ENCODE assay signal across 1 cellular context in genomic region chr20:45971675-45972499, GRCh38.
A peak's percentile ranks its signal among the peaks of the same experiment; 100 is the strongest.
TF ChIP-seq lines count a peak whose summit lies in the region.

A gene with protein sequence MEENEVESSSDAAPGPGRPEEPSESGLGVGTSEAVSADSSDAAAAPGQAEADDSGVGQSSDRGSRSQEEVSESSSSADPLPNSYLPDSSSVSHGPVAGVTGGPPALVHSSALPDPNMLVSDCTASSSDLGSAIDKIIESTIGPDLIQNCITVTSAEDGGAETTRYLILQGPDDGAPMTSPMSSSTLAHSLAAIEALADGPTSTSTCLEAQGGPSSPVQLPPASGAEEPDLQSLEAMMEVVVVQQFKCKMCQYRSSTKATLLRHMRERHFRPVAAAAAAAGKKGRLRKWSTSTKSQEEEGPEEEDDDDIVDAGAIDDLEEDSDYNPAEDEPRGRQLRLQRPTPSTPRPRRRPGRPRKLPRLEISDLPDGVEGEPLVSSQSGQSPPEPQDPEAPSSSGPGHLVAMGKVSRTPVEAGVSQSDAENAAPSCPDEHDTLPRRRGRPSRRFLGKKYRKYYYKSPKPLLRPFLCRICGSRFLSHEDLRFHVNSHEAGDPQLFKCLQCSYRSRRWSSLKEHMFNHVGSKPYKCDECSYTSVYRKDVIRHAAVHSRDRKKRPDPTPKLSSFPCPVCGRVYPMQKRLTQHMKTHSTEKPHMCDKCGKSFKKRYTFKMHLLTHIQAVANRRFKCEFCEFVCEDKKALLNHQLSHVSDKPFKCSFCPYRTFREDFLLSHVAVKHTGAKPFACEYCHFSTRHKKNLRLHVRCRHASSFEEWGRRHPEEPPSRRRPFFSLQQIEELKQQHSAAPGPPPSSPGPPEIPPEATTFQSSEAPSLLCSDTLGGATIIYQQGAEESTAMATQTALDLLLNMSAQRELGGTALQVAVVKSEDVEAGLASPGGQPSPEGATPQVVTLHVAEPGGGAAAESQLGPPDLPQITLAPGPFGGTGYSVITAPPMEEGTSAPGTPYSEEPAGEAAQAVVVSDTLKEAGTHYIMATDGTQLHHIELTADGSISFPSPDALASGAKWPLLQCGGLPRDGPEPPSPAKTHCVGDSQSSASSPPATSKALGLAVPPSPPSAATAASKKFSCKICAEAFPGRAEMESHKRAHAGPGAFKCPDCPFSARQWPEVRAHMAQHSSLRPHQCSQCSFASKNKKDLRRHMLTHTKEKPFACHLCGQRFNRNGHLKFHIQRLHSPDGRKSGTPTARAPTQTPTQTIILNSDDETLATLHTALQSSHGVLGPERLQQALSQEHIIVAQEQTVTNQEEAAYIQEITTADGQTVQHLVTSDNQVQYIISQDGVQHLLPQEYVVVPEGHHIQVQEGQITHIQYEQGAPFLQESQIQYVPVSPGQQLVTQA (N-terminal part only) (minus strand): TSS chr20:45972203. CDS start chr20:45971410, 793 bp downstream.

TF ChIP-seq in HepG2, 621 proteins besides CTCF, POLR2A, EP300 and RAD21 (continued from another document and continues in another):
- TF ChIP-seq, protein P1, sequence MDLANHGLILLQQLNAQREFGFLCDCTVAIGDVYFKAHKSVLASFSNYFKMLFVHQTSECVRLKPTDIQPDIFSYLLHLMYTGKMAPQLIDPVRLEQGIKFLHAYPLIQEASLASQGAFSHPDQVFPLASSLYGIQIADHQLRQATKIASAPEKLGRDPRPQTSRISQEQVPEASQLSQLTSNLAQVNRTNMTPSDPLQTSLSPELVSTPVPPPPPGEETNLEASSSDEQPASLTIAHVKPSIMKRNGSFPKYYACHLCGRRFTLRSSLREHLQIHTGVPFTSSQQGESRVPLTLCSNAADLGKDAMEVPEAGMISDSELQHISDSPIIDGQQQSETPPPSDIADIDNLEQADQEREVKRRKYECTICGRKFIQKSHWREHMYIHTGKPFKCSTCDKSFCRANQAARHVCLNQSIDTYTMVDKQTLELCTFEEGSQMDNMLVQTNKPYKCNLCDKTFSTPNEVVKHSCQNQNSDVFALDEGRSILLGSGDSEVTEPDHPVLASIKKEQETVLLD (CRISPR knock-in tag; IDR thresholded peaks at IDR 0.05; ENCODE audit: low read depth): peak; percentile 93
- TF ChIP-seq KLF16 (CRISPR knock-in tag; IDR thresholded peaks at IDR 0.05): peak in 1 of 2 experiments; percentile 97
- TF ChIP-seq ATF7 (IDR thresholded peaks at IDR 0.05): peak; percentile 100
- peak; percentile 100 for TF ChIP-seq ATF7 (CRISPR knock-in tag; IDR thresholded peaks at IDR 0.05)
- TF ChIP-seq KDM3A (CRISPR knock-in tag; IDR thresholded peaks at IDR 0.05; ENCODE audit: low read depth): peak; percentile 94
- TF ChIP-seq ZNF614 (CRISPR knock-in tag; IDR thresholded peaks at IDR 0.05; ENCODE audit: borderline replicate concordance): peak; percentile 85
- peak; percentile 62; the same call in 1 of the 2 replicates for TF ChIP-seq HNRNPL (IDR thresholded peaks at IDR 0.05; ENCODE audit: low read depth, low read length)
- no peak for TF ChIP-seq ZFYVE20 (CRISPR knock-in tag; IDR thresholded peaks at IDR 0.05; ENCODE audit: borderline replicate concordance, low read depth)
- peak; percentile 92; the same call in 1 of the 2 replicates for TF ChIP-seq ATAD3A (CRISPR knock-in tag; IDR thresholded peaks at IDR 0.05)
- no peak for TF ChIP-seq NFE2L2 (IDR thresholded peaks at IDR 0.05; ENCODE audit: low read length)
- TF ChIP-seq ZNF749 (CRISPR knock-in tag; IDR thresholded peaks at IDR 0.05; ENCODE audit: borderline replicate concordance): peak; percentile 93
- no peak; the same call in none of the 2 replicates for TF ChIP-seq HBP1 (CRISPR knock-in tag; IDR thresholded peaks at IDR 0.05; ENCODE audit: low read depth)
- TF ChIP-seq ZNF75D (CRISPR knock-in tag; IDR thresholded peaks at IDR 0.05; ENCODE audit: borderline replicate concordance): peak; percentile 70; the same call in 1 of the 2 replicates
- no peak for TF ChIP-seq NCOA5 (CRISPR knock-in tag; IDR thresholded peaks at IDR 0.05)
- TF ChIP-seq MIXL1 (CRISPR knock-in tag; IDR thresholded peaks at IDR 0.05): no peak
- peak; percentile 51 for TF ChIP-seq RXRA (CRISPR knock-in tag; IDR thresholded peaks at IDR 0.05)
- TF ChIP-seq ZNF570 (CRISPR knock-in tag; IDR thresholded peaks at IDR 0.05; ENCODE audit: borderline replicate concordance): no peak
- peak; percentile 91 for TF ChIP-seq ZNF589 (CRISPR knock-in tag; conservative IDR thresholded peaks at IDR 0.05)
- TF ChIP-seq, protein P2, sequence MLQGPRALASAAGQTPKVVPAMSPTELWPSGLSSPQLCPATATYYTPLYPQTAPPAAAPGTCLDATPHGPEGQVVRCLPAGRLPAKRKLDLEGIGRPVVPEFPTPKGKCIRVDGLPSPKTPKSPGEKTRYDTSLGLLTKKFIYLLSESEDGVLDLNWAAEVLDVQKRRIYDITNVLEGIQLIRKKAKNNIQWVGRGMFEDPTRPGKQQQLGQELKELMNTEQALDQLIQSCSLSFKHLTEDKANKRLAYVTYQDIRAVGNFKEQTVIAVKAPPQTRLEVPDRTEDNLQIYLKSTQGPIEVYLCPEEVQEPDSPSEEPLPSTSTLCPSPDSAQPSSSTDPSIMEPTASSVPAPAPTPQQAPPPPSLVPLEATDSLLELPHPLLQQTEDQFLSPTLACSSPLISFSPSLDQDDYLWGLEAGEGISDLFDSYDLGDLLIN (CRISPR knock-in tag; IDR thresholded peaks at IDR 0.05; ENCODE audit: borderline replicate concordance): peak; percentile 90
- TF ChIP-seq, protein P3, sequence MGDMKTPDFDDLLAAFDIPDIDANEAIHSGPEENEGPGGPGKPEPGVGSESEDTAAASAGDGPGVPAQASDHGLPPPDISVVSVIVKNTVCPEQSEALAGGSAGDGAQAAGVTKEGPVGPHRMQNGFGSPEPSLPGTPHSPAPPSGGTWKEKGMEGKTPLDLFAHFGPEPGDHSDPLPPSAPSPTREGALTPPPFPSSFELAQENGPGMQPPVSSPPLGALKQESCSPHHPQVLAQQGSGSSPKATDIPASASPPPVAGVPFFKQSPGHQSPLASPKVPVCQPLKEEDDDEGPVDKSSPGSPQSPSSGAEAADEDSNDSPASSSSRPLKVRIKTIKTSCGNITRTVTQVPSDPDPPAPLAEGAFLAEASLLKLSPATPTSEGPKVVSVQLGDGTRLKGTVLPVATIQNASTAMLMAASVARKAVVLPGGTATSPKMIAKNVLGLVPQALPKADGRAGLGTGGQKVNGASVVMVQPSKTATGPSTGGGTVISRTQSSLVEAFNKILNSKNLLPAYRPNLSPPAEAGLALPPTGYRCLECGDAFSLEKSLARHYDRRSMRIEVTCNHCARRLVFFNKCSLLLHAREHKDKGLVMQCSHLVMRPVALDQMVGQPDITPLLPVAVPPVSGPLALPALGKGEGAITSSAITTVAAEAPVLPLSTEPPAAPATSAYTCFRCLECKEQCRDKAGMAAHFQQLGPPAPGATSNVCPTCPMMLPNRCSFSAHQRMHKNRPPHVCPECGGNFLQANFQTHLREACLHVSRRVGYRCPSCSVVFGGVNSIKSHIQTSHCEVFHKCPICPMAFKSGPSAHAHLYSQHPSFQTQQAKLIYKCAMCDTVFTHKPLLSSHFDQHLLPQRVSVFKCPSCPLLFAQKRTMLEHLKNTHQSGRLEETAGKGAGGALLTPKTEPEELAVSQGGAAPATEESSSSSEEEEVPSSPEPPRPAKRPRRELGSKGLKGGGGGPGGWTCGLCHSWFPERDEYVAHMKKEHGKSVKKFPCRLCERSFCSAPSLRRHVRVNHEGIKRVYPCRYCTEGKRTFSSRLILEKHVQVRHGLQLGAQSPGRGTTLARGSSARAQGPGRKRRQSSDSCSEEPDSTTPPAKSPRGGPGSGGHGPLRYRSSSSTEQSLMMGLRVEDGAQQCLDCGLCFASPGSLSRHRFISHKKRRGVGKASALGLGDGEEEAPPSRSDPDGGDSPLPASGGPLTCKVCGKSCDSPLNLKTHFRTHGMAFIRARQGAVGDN (CRISPR knock-in tag; IDR thresholded peaks at IDR 0.05): peak; percentile 93
- TF ChIP-seq FOXK2 (IDR thresholded peaks at IDR 0.05): peak; percentile 99
- TF ChIP-seq, protein P4, sequence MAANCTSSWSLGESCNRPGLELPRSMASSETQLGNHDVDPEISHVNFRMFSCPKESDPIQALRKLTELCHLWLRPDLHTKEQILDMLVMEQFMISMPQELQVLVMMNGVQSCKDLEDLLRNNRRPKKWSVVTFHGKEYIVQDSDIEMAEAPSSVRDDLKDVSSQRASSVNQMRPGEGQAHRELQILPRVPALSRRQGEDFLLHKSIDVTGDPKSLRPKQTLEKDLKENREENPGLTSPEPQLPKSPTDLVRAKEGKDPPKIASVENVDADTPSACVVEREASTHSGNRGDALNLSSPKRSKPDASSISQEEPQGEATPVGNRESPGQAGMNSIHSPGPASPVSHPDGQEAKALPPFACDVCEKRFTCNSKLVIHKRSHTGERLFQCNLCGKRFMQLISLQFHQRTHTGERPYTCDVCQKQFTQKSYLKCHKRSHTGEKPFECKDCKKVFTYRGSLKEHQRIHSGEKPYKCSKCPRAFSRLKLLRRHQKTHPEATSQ (CRISPR knock-in tag; IDR thresholded peaks at IDR 0.05; ENCODE audit: borderline replicate concordance): peak; percentile 93
- no peak for TF ChIP-seq HOXA7 (CRISPR knock-in tag; IDR thresholded peaks at IDR 0.05)
- no peak for TF ChIP-seq SRSF9 (IDR thresholded peaks at IDR 0.05; ENCODE audit: borderline replicate concordance, insufficient read depth, low read depth, low read length, poor library complexity, severe bottlenecking)
- no peak for TF ChIP-seq ZNF382 (CRISPR knock-in tag; IDR thresholded peaks at IDR 0.05; ENCODE audit: borderline replicate concordance)
- TF ChIP-seq NR3C1 (CRISPR knock-in tag; IDR thresholded peaks at IDR 0.05): no peak
- TF ChIP-seq ESRRA (CRISPR knock-in tag; IDR thresholded peaks at IDR 0.05; ENCODE audit: low read depth): peak; percentile 10; the same call in 1 of the 2 replicates
- no peak for TF ChIP-seq ZNF207 (IDR thresholded peaks at IDR 0.05; ENCODE audit: borderline replicate concordance)
- peak; percentile 80 for TF ChIP-seq CBFB (CRISPR knock-in tag; IDR thresholded peaks at IDR 0.05)
- TF ChIP-seq NKX3-1 (CRISPR knock-in tag; IDR thresholded peaks at IDR 0.05): peak; percentile 98
- peak; percentile 96 for TF ChIP-seq U2AF2 (IDR thresholded peaks at IDR 0.05; ENCODE audit: low read depth, low read length)
- TF ChIP-seq NFYC (CRISPR knock-in tag; IDR thresholded peaks at IDR 0.05): peak; percentile 53
- TF ChIP-seq REL (CRISPR knock-in tag; conservative IDR thresholded peaks at IDR 0.05): peak; percentile 91
- TF ChIP-seq FOSL1 (CRISPR knock-in tag; IDR thresholded peaks at IDR 0.05; ENCODE audit: borderline replicate concordance): peak; percentile 51; the same call in 1 of the 2 replicates
- TF ChIP-seq, protein P5, sequence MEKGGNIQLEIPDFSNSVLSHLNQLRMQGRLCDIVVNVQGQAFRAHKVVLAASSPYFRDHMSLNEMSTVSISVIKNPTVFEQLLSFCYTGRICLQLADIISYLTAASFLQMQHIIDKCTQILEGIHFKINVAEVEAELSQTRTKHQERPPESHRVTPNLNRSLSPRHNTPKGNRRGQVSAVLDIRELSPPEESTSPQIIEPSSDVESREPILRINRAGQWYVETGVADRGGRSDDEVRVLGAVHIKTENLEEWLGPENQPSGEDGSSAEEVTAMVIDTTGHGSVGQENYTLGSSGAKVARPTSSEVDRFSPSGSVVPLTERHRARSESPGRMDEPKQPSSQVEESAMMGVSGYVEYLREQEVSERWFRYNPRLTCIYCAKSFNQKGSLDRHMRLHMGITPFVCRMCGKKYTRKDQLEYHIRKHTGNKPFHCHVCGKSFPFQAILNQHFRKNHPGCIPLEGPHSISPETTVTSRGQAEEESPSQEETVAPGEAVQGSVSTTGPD (CRISPR knock-in tag; IDR thresholded peaks at IDR 0.05): no peak; the same call in 1 of the 2 replicates
- TF ChIP-seq, protein P6, sequence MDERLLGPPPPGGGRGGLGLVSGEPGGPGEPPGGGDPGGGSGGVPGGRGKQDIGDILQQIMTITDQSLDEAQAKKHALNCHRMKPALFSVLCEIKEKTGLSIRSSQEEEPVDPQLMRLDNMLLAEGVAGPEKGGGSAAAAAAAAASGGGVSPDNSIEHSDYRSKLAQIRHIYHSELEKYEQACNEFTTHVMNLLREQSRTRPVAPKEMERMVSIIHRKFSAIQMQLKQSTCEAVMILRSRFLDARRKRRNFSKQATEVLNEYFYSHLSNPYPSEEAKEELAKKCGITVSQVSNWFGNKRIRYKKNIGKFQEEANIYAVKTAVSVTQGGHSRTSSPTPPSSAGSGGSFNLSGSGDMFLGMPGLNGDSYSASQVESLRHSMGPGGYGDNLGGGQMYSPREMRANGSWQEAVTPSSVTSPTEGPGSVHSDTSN (CRISPR knock-in tag; IDR thresholded peaks at IDR 0.05): peak; percentile 13
- peak; percentile 93 for TF ChIP-seq ZBTB7B (CRISPR knock-in tag; IDR thresholded peaks at IDR 0.05)
- TF ChIP-seq BHLHE40 (IDR thresholded peaks at IDR 0.05; ENCODE audit: low read length): peak; percentile 98
- peak; percentile 88 for TF ChIP-seq REPIN1 (CRISPR knock-in tag; IDR thresholded peaks at IDR 0.05; ENCODE audit: borderline replicate concordance, low read depth)
- TF ChIP-seq AGO1 (IDR thresholded peaks at IDR 0.05; ENCODE audit: low read depth, low read length, poor library complexity, severe bottlenecking): peak; percentile 74
- peak; percentile 83 for TF ChIP-seq MAX (IDR thresholded peaks at IDR 0.05)
- TF ChIP-seq GABPA (IDR thresholded peaks at IDR 0.05; ENCODE audit: low read depth, low read length): peak; percentile 51; the same call in 1 of the 2 replicates
- peak; percentile 91 for TF ChIP-seq GABPA (CRISPR knock-in tag; IDR thresholded peaks at IDR 0.05; ENCODE audit: low read depth)
- peak; percentile 91 for TF ChIP-seq RFX5 (IDR thresholded peaks at IDR 0.05; ENCODE audit: low read depth, low read length)
- 0 out of 2 replicates have a peak, but pooled peaks have one; percentile 42 for TF ChIP-seq KDM6A (CRISPR knock-in tag; IDR thresholded peaks at IDR 0.05; ENCODE audit: low read depth)
- peak; percentile 88 for TF ChIP-seq HOXA5 (CRISPR knock-in tag; IDR thresholded peaks at IDR 0.05)
- TF ChIP-seq FOXC1 (CRISPR knock-in tag; IDR thresholded peaks at IDR 0.05; ENCODE audit: borderline replicate concordance): peak; percentile 88
- TF ChIP-seq PCBP2 (optimal IDR thresholded peaks at IDR 0.05; ENCODE audit: low read depth, low read length, poor library complexity, severe bottlenecking): no peak
- peak; percentile 96 for TF ChIP-seq ZNF543 (CRISPR knock-in tag; IDR thresholded peaks at IDR 0.05)
- peak; percentile 67 for TF ChIP-seq ZNF792 (CRISPR knock-in tag; IDR thresholded peaks at IDR 0.05)
- peak; percentile 98 for TF ChIP-seq ELF4 (CRISPR knock-in tag; IDR thresholded peaks at IDR 0.05; ENCODE audit: borderline replicate concordance)
- TF ChIP-seq MTA3 (CRISPR knock-in tag; IDR thresholded peaks at IDR 0.05): peak; percentile 49; the same call in 1 of the 2 replicates
- TF ChIP-seq RXRB (CRISPR knock-in tag; IDR thresholded peaks at IDR 0.05; ENCODE audit: borderline replicate concordance): peak; percentile 73
